ENCODE assay signal across 1 cellular context in genomic region chr6:47187108-47187507, GRCh38.
TF ChIP-seq lines count a peak whose summit lies in the region.

No MANE protein-coding gene starts in this region.

TF ChIP-seq in GM23338, 12 proteins besides CTCF, POLR2A, EP300 and RAD21 (continued from another document):
- TF ChIP-seq ZNF462 (CRISPR knock-in tag; IDR thresholded peaks at IDR 0.05), result no peak
- TF ChIP-seq EZH2 (IDR thresholded peaks at IDR 0.05; ENCODE audit: low read depth, unreplicated experiment), result no peak
- TF ChIP-seq ZNF331 (CRISPR knock-in tag; IDR thresholded peaks at IDR 0.05; ENCODE audit: low read depth), result no peak
- no peak for TF ChIP-seq POLR2AphosphoS5 (IDR thresholded peaks at IDR 0.05; ENCODE audit: low read depth)
- no peak for TF ChIP-seq STAT1 (IDR thresholded peaks at IDR 0.05; ENCODE audit: unreplicated experiment)
- no peak for TF ChIP-seq ZNF114 (CRISPR knock-in tag; IDR thresholded peaks at IDR 0.05)
- no peak for TF ChIP-seq EZH2phosphoT487 (IDR thresholded peaks at IDR 0.05; ENCODE audit: unreplicated experiment)
- TF ChIP-seq CREB1 (CRISPR knock-in tag; IDR thresholded peaks at IDR 0.05; ENCODE audit: low read depth), result no peak
- no peak for TF ChIP-seq JUNB (IDR thresholded peaks at IDR 0.05; ENCODE audit: unreplicated experiment)
- TF ChIP-seq REST (IDR thresholded peaks at IDR 0.05; ENCODE audit: unreplicated experiment), result no peak
- TF ChIP-seq NANOG (IDR thresholded peaks at IDR 0.05; ENCODE audit: borderline replicate concordance), result no peak
TF ChIP-seq in GM23338: peak in this region for 0.
